In genomic region chr21:34545079-34545884, GRCh38 we compare ENCODE assay signal across 8 cellular contexts. TPM values are rescaled to one million over a fixed set of nuclear protein-coding genes. Genes with fewer than 3 reads are reported as not detected.
DNase-seq lines count a peak whose midpoint lies in the region; ATAC-seq and TF ChIP-seq lines count a peak whose summit lies in the region.

No MANE protein-coding gene starts in this region.

- H3K27ac Mint-ChIP-seq in natural killer cell: no peak overlapping the region
- H3K27ac Mint-ChIP-seq in glutamatergic neuron (ENCODE audit: unreplicated experiment): no peak overlapping the region

- H3K4me3 Mint-ChIP-seq in natural killer cell (no peak overlapping the region), glutamatergic neuron (ENCODE audit: unreplicated experiment) (no peak overlapping the region)

- intact Hi-C loops in natural killer cell (cut with micrococcal nuclease): no loop called here

- ATAC-seq in GM19025 (IDR thresholded peaks at IDR 0.05; ENCODE audit: low read depth, unreplicated experiment): peak; percentile 88
- ATAC-seq in HG03103 (IDR thresholded peaks at IDR 0.05; ENCODE audit: low read depth, unreplicated experiment): peak; percentile 91
- ATAC-seq in esophagus mucosa: peak; percentile 24
- peak; percentile 15 to 66 (median 38) for ATAC-seq in natural killer cell

- TF ChIP-seq CTCF in natural killer cell (IDR thresholded peaks at IDR 0.05) (no peak), glutamatergic neuron (IDR thresholded peaks at IDR 0.05; ENCODE audit: partially characterized antibody, unreplicated experiment) (no peak)

- DNase-seq in AG20443 (ENCODE audit: low spot score) (peak; percentile 85), SIG-M5 treated with dmso at 0.1 percent for 504 hours (lab: John Stamatoyannopoulos, UW; ENCODE audit: unreplicated experiment) (peak; percentile 97), natural killer cell (no peak), glutamatergic neuron (no peak)
- no peak for DNase-seq in effector CD8-positive, alpha-beta T cell (lab: John Stamatoyannopoulos, UW)

- H3K36me3 Mint-ChIP-seq in natural killer cell: no peaks in the 10 kb centered on the region
- peaks cover 7% of the 10 kb centered on the region for H3K36me3 Mint-ChIP-seq in glutamatergic neuron (ENCODE audit: unreplicated experiment)

- no peaks in the 10 kb centered on the region for H3K9me3 Mint-ChIP-seq in natural killer cell
- no peaks in the 10 kb centered on the region for H3K9me3 Mint-ChIP-seq in glutamatergic neuron (ENCODE audit: unreplicated experiment)

- no peaks in the 10 kb centered on the region for H3K27me3 Mint-ChIP-seq in natural killer cell (ENCODE audit: low read depth in 2 of 2)
- peaks cover 2% of the 10 kb centered on the region for H3K27me3 Mint-ChIP-seq in glutamatergic neuron (ENCODE audit: unreplicated experiment)

- H3K4me1 Mint-ChIP-seq in natural killer cell (peaks cover 19 to 26% of the 10 kb centered on the region in 2 donors), glutamatergic neuron (ENCODE audit: low read depth, unreplicated experiment) (peaks cover 2% of the 10 kb centered on the region)

RNA-seq across cellular contexts. Expression of gene KCNE1, which starts 33.3 kb away (rescaled TPM):
- 0.28 TPM for total RNA-seq in esophagus mucosa
- 1 to 10 TPM in 2 of 3 donors, under 1 TPM in 1; 0.52 to 3.3 (median 1.6) TPM for total RNA-seq in natural killer cell
- 1.6 TPM for total RNA-seq in glutamatergic neuron (ENCODE audit: unreplicated experiment)

Comparison
In these comparisons a context has a peak if more than half of its experiments do, and no peak if none do; other contexts are left out.
1. DNase-seq: peak in AG20443 (single experiment) and SIG-M5 treated with dmso at 0.1 percent for 504 hours (single experiment); none in natural killer cell (single experiment), glutamatergic neuron (single experiment) and effector CD8-positive, alpha-beta T cell (single experiment).
2. ATAC-seq: peak in every context shown above with its lines; median percentile 91 in HG03103; 88 in GM19025; 38 in natural killer cell; 24 in esophagus mucosa.